Comparison of ENCODE assay signal across 1 cellular context in genomic region chr7:65216469-65216868, GRCh38.
TF ChIP-seq lines count a peak whose summit lies in the region.

No MANE protein-coding gene starts in this region.

TF ChIP-seq in K562, 482 proteins besides CTCF, POLR2A, EP300 and RAD21 (continued from another document and continues in another):
- TF ChIP-seq ZNF518B (CRISPR knock-in tag; IDR thresholded peaks at IDR 0.05) (no peak), CBFA2T2 (conservative IDR thresholded peaks at IDR 0.05) (no peak), HOXB6 (CRISPR knock-in tag; IDR thresholded peaks at IDR 0.05; ENCODE audit: borderline replicate concordance) (no peak), ZNF212 (CRISPR knock-in tag; IDR thresholded peaks at IDR 0.05) (no peak), ELF4 (CRISPR knock-in tag; IDR thresholded peaks at IDR 0.05) (0 out of 2 replicates have a peak, but pooled peaks have one; percentile 16), CBX1 (IDR thresholded peaks at IDR 0.05; ENCODE audit: low read depth) (no peak), ZEB2 (IDR thresholded peaks at IDR 0.05) (peak; percentile 85), ZNF12 (CRISPR knock-in tag; IDR thresholded peaks at IDR 0.05) (no peak), RCOR1 (IDR thresholded peaks at IDR 0.05; ENCODE audit: borderline replicate concordance in 1 of 2, low read depth in 2 of 2, low read length in 2 of 2) (0 out of 4 replicates have a peak, but pooled peaks of 1 of the 2 experiments have one; percentile 7), KLF16 (IDR thresholded peaks at IDR 0.05) (peak; percentile 33; the same call in 1 of the 2 replicates), PATZ1 (CRISPR knock-in tag; IDR thresholded peaks at IDR 0.05; ENCODE audit: borderline replicate concordance) (no peak), RFX1 (IDR thresholded peaks at IDR 0.05) (peak; percentile 49), JUND (IDR thresholded peaks at IDR 0.05; ENCODE audit: borderline replicate concordance, low read depth, low read length) (0 out of 2 replicates have a peak, but pooled peaks have one; percentile 20), JUND (tag; IDR thresholded peaks at IDR 0.05; ENCODE audit: borderline replicate concordance, low read depth, low read length) (0 out of 3 replicates have a peak, but pooled peaks have one; percentile 22), ZBTB40 (IDR thresholded peaks at IDR 0.05) (no peak), ZBTB40 (CRISPR knock-in tag; IDR thresholded peaks at IDR 0.05) (no peak), CTBP1 (IDR thresholded peaks at IDR 0.05; ENCODE audit: borderline replicate concordance) (0 out of 2 replicates have a peak, but pooled peaks have one; percentile 39), ZNF280A (IDR thresholded peaks at IDR 0.05; ENCODE audit: low read depth, partially characterized antibody) (no peak), AFF4 (CRISPR knock-in tag; IDR thresholded peaks at IDR 0.05) (no peak), NEUROD1 (IDR thresholded peaks at IDR 0.05; ENCODE audit: borderline replicate concordance, low read depth, low read length, partially characterized antibody) (no peak), STAG1 (CRISPR knock-in tag; IDR thresholded peaks at IDR 0.05; ENCODE audit: borderline replicate concordance) (peak; percentile 83; the same call in 1 of the 2 replicates), OTX1 (CRISPR knock-in tag; IDR thresholded peaks at IDR 0.05) (no peak), TAF15 (IDR thresholded peaks at IDR 0.05; ENCODE audit: low read depth, low read length) (no peak), PTTG1 (tag; IDR thresholded peaks at IDR 0.05; ENCODE audit: low read depth) (no peak), ILK (tag; IDR thresholded peaks at IDR 0.05; ENCODE audit: borderline replicate concordance, low read depth) (no peak)
- TF ChIP-seq, protein P1, sequence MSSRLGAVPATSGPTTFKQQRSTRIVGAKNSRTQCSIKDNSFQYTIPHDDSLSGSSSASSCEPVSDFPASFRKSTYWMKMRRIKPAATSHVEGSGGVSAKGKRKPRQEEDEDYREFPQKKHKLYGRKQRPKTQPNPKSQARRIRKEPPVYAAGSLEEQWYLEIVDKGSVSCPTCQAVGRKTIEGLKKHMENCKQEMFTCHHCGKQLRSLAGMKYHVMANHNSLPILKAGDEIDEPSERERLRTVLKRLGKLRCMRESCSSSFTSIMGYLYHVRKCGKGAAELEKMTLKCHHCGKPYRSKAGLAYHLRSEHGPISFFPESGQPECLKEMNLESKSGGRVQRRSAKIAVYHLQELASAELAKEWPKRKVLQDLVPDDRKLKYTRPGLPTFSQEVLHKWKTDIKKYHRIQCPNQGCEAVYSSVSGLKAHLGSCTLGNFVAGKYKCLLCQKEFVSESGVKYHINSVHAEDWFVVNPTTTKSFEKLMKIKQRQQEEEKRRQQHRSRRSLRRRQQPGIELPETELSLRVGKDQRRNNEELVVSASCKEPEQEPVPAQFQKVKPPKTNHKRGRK (tag; IDR thresholded peaks at IDR 0.05), result peak; percentile 96
- TF ChIP-seq, protein P2, sequence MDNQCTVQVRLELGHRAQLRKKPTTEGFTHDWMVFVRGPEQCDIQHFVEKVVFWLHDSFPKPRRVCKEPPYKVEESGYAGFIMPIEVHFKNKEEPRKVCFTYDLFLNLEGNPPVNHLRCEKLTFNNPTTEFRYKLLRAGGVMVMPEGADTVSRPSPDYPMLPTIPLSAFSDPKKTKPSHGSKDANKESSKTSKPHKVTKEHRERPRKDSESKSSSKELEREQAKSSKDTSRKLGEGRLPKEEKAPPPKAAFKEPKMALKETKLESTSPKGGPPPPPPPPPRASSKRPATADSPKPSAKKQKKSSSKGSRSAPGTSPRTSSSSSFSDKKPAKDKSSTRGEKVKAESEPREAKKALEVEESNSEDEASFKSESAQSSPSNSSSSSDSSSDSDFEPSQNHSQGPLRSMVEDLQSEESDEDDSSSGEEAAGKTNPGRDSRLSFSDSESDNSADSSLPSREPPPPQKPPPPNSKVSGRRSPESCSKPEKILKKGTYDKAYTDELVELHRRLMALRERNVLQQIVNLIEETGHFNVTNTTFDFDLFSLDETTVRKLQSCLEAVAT (IDR thresholded peaks at IDR 0.05), result 0 out of 4 replicates have a peak, but pooled peaks of 1 of the 2 experiments have one; percentile 42
- TF ChIP-seq, protein P3, sequence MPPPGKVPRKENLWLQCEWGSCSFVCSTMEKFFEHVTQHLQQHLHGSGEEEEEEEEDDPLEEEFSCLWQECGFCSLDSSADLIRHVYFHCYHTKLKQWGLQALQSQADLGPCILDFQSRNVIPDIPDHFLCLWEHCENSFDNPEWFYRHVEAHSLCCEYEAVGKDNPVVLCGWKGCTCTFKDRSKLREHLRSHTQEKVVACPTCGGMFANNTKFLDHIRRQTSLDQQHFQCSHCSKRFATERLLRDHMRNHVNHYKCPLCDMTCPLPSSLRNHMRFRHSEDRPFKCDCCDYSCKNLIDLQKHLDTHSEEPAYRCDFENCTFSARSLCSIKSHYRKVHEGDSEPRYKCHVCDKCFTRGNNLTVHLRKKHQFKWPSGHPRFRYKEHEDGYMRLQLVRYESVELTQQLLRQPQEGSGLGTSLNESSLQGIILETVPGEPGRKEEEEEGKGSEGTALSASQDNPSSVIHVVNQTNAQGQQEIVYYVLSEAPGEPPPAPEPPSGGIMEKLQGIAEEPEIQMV (tag; conservative IDR thresholded peaks at IDR 0.05; ENCODE audit: low read depth), result peak; percentile 57; the same call in 1 of the 2 replicates
